ENCODE assay signal across 1 cellular context in the genomic region with DNA sequence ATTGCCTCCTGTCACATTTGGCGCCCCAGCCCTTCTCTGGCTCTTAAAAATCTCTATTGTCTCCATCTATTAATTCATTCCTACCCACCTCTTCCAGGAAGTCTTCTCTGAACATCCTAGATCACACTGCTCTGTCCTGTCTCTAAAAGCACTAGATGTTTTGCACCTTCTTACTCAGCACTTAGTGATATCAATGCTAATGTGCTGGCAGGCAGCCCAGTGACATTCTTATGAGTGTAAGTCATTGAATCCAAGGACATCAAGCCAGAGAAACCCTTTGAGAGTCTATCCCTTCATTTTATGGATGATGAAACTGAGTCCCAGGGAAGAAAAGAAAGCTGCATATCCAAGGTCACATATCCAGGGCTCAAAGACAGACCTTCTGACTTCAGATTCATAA.
TF ChIP-seq lines count a peak whose summit lies in the region.

No MANE protein-coding gene starts in this region.

TF ChIP-seq in HEK293, 187 proteins besides CTCF, POLR2A, EP300 and RAD21 (continued from another document):
- TF ChIP-seq, protein P1, sequence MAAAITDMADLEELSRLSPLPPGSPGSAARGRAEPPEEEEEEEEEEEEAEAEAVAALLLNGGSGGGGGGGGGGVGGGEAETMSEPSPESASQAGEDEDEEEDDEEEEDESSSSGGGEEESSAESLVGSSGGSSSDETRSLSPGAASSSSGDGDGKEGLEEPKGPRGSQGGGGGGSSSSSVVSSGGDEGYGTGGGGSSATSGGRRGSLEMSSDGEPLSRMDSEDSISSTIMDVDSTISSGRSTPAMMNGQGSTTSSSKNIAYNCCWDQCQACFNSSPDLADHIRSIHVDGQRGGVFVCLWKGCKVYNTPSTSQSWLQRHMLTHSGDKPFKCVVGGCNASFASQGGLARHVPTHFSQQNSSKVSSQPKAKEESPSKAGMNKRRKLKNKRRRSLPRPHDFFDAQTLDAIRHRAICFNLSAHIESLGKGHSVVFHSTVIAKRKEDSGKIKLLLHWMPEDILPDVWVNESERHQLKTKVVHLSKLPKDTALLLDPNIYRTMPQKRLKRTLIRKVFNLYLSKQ (tag by site-specific recombination; IDR thresholded peaks at IDR 0.05; ENCODE audit: borderline replicate concordance) = no peak
- TF ChIP-seq ZNF561 (tag by site-specific recombination; IDR thresholded peaks at IDR 0.05; ENCODE audit: borderline replicate concordance) (no peak), ZNF776 (tag by site-specific recombination; IDR thresholded peaks at IDR 0.05; ENCODE audit: borderline replicate concordance) (no peak), BCL11B (tag by site-specific recombination; IDR thresholded peaks at IDR 0.05; ENCODE audit: low read depth) (no peak), ZNF658 (tag by site-specific recombination; IDR thresholded peaks at IDR 0.05) (no peak), MZF1 (tag by site-specific recombination; IDR thresholded peaks at IDR 0.05; ENCODE audit: borderline replicate concordance) (no peak), ZSCAN30 (tag by site-specific recombination; IDR thresholded peaks at IDR 0.05) (no peak), ZBTB17 (tag by site-specific recombination; IDR thresholded peaks at IDR 0.05) (peak; percentile 57; the same call in 1 of the 2 replicates), ZFHX2 (tag by site-specific recombination; conservative IDR thresholded peaks at IDR 0.05) (no peak), ZXDB (tag by site-specific recombination; IDR thresholded peaks at IDR 0.05) (peak; percentile 40; the same call in 1 of the 2 replicates), ZNF221 (tag by site-specific recombination; IDR thresholded peaks at IDR 0.05; ENCODE audit: borderline replicate concordance) (no peak), ZNF10 (tag by site-specific recombination; IDR thresholded peaks at IDR 0.05) (peak; percentile 32; the same call in 1 of the 2 replicates), ZNF544 (tag by site-specific recombination; IDR thresholded peaks at IDR 0.05) (no peak), ZNF2 (tag by site-specific recombination; IDR thresholded peaks at IDR 0.05) (no peak), WT1 (tag by site-specific recombination; IDR thresholded peaks at IDR 0.05) (no peak), ZNF114 (tag by site-specific recombination; IDR thresholded peaks at IDR 0.05) (no peak), ZNF530 (tag by site-specific recombination; IDR thresholded peaks at IDR 0.05; ENCODE audit: low read depth) (no peak), ZNF184 (tag by site-specific recombination; IDR thresholded peaks at IDR 0.05) (0 out of 2 replicates have a peak, but pooled peaks have one; percentile 39), ZNF513 (tag by site-specific recombination; IDR thresholded peaks at IDR 0.05) (0 out of 2 replicates have a peak, but pooled peaks have one; percentile 29), ZNF292 (tag by site-specific recombination; IDR thresholded peaks at IDR 0.05; ENCODE audit: borderline replicate concordance, low read depth) (no peak), ZNF266 (tag by site-specific recombination; IDR thresholded peaks at IDR 0.05; ENCODE audit: low read depth) (no peak), ZNF549 (tag by site-specific recombination; IDR thresholded peaks at IDR 0.05) (no peak), ZBTB21 (tag by site-specific recombination; IDR thresholded peaks at IDR 0.05) (peak; percentile 56; the same call in 1 of the 2 replicates), ZBTB1 (tag by site-specific recombination; IDR thresholded peaks at IDR 0.05) (no peak), YY2 (tag by site-specific recombination; IDR thresholded peaks at IDR 0.05) (no peak), ZBTB11 (tag by site-specific recombination; conservative IDR thresholded peaks at IDR 0.05; ENCODE audit: low read depth) (no peak), ZNF837 (tag by site-specific recombination; IDR thresholded peaks at IDR 0.05) (no peak), ZNF426 (tag by site-specific recombination; IDR thresholded peaks at IDR 0.05) (no peak), ATF2 (tag by site-specific recombination; IDR thresholded peaks at IDR 0.05; ENCODE audit: low read depth) (no peak), ZNF596 (tag by site-specific recombination; IDR thresholded peaks at IDR 0.05) (no peak), ZNF571 (tag by site-specific recombination; IDR thresholded peaks at IDR 0.05) (no peak), GLI2 (tag by site-specific recombination; IDR thresholded peaks at IDR 0.05; ENCODE audit: borderline replicate concordance, low read depth) (no peak)
- TF ChIP-seq, protein P2, sequence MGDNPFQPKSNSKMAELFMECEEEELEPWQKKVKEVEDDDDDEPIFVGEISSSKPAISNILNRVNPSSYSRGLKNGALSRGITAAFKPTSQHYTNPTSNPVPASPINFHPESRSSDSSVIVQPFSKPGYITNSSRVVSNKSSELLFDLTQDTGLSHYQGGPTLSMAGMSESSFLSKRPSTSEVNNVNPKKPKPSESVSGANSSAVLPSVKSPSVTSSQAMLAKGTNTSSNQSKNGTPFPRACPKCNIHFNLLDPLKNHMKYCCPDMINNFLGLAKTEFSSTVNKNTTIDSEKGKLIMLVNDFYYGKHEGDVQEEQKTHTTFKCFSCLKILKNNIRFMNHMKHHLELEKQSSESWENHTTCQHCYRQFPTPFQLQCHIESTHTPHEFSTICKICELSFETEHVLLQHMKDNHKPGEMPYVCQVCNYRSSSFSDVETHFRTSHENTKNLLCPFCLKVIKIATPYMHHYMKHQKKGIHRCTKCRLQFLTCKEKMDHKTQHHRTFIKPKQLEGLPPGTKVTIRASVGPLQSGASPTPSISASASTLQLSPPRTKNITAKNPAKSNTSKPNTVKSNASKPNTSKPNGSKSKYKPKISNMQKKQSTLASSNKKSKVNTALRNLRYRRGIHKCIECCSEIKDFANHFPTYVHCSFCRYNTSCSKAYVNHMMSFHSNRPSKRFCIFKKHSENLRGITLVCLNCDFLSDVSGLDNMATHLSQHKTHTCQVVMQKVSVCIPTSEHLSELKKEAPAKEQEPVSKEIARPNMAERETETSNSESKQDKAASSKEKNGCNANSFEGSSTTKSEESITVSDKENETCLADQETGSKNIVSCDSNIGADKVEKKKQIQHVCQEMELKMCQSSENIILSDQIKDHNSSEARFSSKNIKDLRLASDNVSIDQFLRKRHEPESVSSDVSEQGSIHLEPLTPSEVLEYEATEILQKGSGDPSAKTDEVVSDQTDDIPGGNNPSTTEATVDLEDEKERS (tag by site-specific recombination; IDR thresholded peaks at IDR 0.05) = peak; percentile 90
- TF ChIP-seq, protein P3, sequence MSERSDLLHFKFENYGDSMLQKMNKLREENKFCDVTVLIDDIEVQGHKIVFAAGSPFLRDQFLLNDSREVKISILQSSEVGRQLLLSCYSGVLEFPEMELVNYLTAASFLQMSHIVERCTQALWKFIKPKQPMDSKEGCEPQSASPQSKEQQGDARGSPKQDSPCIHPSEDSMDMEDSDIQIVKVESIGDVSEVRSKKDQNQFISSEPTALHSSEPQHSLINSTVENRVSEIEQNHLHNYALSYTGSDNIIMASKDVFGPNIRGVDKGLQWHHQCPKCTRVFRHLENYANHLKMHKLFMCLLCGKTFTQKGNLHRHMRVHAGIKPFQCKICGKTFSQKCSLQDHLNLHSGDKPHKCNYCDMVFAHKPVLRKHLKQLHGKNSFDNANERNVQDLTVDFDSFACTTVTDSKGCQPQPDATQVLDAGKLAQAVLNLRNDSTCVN (tag by site-specific recombination; optimal IDR thresholded peaks at IDR 0.05) = no peak
- TF ChIP-seq, protein P4, sequence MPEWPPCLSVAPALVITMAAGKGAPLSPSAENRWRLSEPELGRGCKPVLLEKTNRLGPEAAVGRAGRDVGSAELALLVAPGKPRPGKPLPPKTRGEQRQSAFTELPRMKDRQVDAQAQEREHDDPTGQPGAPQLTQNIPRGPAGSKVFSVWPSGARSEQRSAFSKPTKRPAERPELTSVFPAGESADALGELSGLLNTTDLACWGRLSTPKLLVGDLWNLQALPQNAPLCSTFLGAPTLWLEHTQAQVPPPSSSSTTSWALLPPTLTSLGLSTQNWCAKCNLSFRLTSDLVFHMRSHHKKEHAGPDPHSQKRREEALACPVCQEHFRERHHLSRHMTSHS (tag by site-specific recombination; IDR thresholded peaks at IDR 0.05) = no peak
- TF ChIP-seq, protein P5, sequence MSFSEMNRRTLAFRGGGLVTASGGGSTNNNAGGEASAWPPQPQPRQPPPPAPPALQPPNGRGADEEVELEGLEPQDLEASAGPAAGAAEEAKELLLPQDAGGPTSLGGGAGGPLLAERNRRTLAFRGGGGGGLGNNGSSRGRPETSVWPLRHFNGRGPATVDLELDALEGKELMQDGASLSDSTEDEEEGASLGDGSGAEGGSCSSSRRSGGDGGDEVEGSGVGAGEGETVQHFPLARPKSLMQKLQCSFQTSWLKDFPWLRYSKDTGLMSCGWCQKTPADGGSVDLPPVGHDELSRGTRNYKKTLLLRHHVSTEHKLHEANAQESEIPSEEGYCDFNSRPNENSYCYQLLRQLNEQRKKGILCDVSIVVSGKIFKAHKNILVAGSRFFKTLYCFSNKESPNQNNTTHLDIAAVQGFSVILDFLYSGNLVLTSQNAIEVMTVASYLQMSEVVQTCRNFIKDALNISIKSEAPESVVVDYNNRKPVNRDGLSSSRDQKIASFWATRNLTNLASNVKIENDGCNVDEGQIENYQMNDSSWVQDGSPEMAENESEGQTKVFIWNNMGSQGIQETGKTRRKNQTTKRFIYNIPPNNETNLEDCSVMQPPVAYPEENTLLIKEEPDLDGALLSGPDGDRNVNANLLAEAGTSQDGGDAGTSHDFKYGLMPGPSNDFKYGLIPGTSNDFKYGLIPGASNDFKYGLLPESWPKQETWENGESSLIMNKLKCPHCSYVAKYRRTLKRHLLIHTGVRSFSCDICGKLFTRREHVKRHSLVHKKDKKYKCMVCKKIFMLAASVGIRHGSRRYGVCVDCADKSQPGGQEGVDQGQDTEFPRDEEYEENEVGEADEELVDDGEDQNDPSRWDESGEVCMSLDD (tag by site-specific recombination; IDR thresholded peaks at IDR 0.05) = no peak
